2 cellular contexts compared by ENCODE assay signal in the genomic region with DNA sequence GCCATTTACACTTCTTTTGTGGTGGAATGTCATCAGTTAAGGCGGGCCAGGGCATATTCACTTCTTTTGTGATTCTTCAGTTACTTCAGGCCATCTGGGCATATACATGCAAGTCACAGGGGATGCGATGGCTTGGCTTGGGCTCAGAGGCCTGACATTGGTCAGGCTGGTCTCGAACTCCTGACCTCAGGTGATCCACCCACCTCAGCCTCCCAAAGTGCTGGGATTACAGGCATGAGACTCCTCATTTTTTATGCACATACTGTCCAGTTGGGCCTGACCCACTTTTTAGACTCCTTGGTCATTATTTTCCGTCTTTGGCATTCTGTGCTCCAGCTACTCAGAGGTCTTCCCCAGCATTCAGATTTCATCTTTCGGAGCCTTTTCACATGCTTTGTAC. TPM values are rescaled to one million over a fixed set of nuclear protein-coding genes. Genes with fewer than 3 reads are reported as not detected.
"Had no signal": no experiment of that assay in that cellular context is flagged by ENCODE, and none has a peak within 500 bp of the region (broad histone marks: within the 10 kb centered on the region; RNA-seq: fewer than 3 reads in every experiment).

No MANE protein-coding gene starts in this region.

RNA-seq across cellular contexts. Expression of a gene that starts 47.3 kb away (rescaled TPM):
- total RNA-seq: activated B cell treated with CpG ODN at 0.5 μM for 24 hours, T-helper 17 cell had no signal
